9 cellular contexts compared by ENCODE assay signal in genomic region chr12:124564232-124564958, GRCh38. TPM values are rescaled to one million over a fixed set of nuclear protein-coding genes. Genes with fewer than 3 reads are reported as not detected.
DNase-seq lines count a peak whose midpoint lies in the region; ATAC-seq, FAIRE-seq and TF ChIP-seq lines count a peak whose summit lies in the region.
"Had no signal": no experiment of that assay in that cellular context is flagged by ENCODE, and none has a peak within 500 bp of the region (broad histone marks: within the 10 kb centered on the region; RNA-seq: fewer than 3 reads in every experiment).

No MANE protein-coding gene starts in this region.

- no peak for TF ChIP-seq EP300 in esophagus muscularis mucosa (IDR thresholded peaks at IDR 0.05)

- H3K9me3 ChIP-seq in ES-I3 (ENCODE audit: control insufficient read depth, insufficient read depth, low read length) (no peaks in the 10 kb centered on the region), esophagus muscularis mucosa (no peaks in the 10 kb centered on the region)

- intact Hi-C loops in esophagus muscularis mucosa (cut with DNase I): loop anchor here (5.0 kb wide), 1 partner anchor 42 kb away; no protein-coding TSS in a partner anchor

- H3K27ac ChIP-seq in esophagus muscularis mucosa (replicated peaks in 1 of 4): peak overlapping the region; percentile 92 to 99 (median 97)

- peaks cover 36% of the 10 kb centered on the region for H3K4me1 ChIP-seq in ES-I3 (ENCODE audit: insufficient read depth, low read length)
- peaks cover 65 to 84% (median 79%) of the 10 kb centered on the region in 4 donors for H3K4me1 ChIP-seq in esophagus muscularis mucosa

- ATAC-seq in GM19351 (IDR thresholded peaks at IDR 0.05; ENCODE audit: unreplicated experiment): no peak

- DNase-seq in NCI-H2171 treated with DMSO at 0.1 percent for 48 hours (lab: John Stamatoyannopoulos, UW): peak; percentile 86
- DNase-seq in esophagus muscularis mucosa (ENCODE audit: extremely low spot score): no peak
- peak; percentile 49 for DNase-seq in putamen (ENCODE audit: low spot score)
- DNase-seq in activated effector memory CD4-positive, alpha-beta T cell treated with Interleukin-2 at 50 U/mL for 16 hours: no peak
- no peak for DNase-seq in foreskin fibroblast
- DNase-seq in GM12891 (ENCODE audit: insufficient read length, low spot score): no peak
- DNase-seq: activated CD8-positive, alpha-beta memory T cell treated with anti-CD3 and anti-CD28 coated beads, Interleukin-2, amount 50 U/mL, for 48 hours had no signal

- no peak for TF ChIP-seq POLR2A in esophagus muscularis mucosa (IDR thresholded peaks at IDR 0.05; ENCODE audit: low read depth)
- no peak for TF ChIP-seq POLR2A in GM12891 (IDR thresholded peaks at IDR 0.05; ENCODE audit: low read depth, low read length)

- peak overlapping the region; percentile 29; the same call in 1 of the 2 replicates for H3K9ac ChIP-seq in ES-I3 (ENCODE audit: low read depth, low read length)

- no peak for FAIRE-seq in GM12891 (lab: Jason Lieb, UNC)

- no peak for TF ChIP-seq CTCF in esophagus muscularis mucosa (IDR thresholded peaks at IDR 0.05)
- TF ChIP-seq CTCF in foreskin fibroblast (IDR thresholded peaks at IDR 0.05; ENCODE audit: low read depth, low read length): no peak

- no peaks in the 10 kb centered on the region for H3K27me3 ChIP-seq in esophagus muscularis mucosa

- H3K36me3 ChIP-seq in ES-I3 (ENCODE audit: insufficient read depth, low read length): no peaks in the 10 kb centered on the region
- H3K36me3 ChIP-seq in esophagus muscularis mucosa: no peaks in the 10 kb centered on the region

- 26% methylated on average over 9 of the region's 19 CpGs for WGBS in esophagus muscularis mucosa

- peak overlapping the region in 3 of 4 donors; percentile 79 to 96 (median 87) for H3K4me3 ChIP-seq in esophagus muscularis mucosa
- peak overlapping the region in 1 of 2 donors; percentile 18 for H3K4me3 ChIP-seq in foreskin fibroblast (ENCODE audit: low read depth in 1 of 2, low read length in 2 of 2)

TF ChIP-seq in GM12891, 5 proteins besides CTCF, POLR2A, EP300 and RAD21:
- TF ChIP-seq TAF1 (IDR thresholded peaks at IDR 0.05; ENCODE audit: low read depth, low read length) (no peak), PAX5 (IDR thresholded peaks at IDR 0.05; ENCODE audit: insufficient read depth, low read length, severe bottlenecking) (no peak), POLR2AphosphoS5 (IDR thresholded peaks at IDR 0.05; ENCODE audit: low read depth, low read length) (no peak), POU2F2 (IDR thresholded peaks at IDR 0.05; ENCODE audit: low read depth, low read length) (no peak), SPI1 (IDR thresholded peaks at IDR 0.05; ENCODE audit: low read depth, low read length) (no peak)

RNA-seq across cellular contexts. Expression of gene NCOR2, which starts 3.0 kb away (rescaled TPM):
- 100 to 1,000 TPM; 107 to 188 (median 131) TPM for total RNA-seq in esophagus muscularis mucosa
- polyA plus RNA-seq in GM12891 (2012; ENCODE audit: low read depth, missing spikeins): 66.2 TPM

Comparison
In these comparisons a context has a peak if more than half of its experiments do, and no peak if none do; other contexts are left out.
1. DNase-seq: peak in NCI-H2171 treated with DMSO at 0.1 percent for 48 hours (single experiment) and putamen (single experiment); none in esophagus muscularis mucosa (single experiment), activated effector memory CD4-positive, alpha-beta T cell treated with Interleukin-2 at 50 U/mL for 16 hours (single experiment), foreskin fibroblast (0 of 2) and GM12891 (single experiment).